1 cellular context compared by ENCODE assay signal in the genomic region with DNA sequence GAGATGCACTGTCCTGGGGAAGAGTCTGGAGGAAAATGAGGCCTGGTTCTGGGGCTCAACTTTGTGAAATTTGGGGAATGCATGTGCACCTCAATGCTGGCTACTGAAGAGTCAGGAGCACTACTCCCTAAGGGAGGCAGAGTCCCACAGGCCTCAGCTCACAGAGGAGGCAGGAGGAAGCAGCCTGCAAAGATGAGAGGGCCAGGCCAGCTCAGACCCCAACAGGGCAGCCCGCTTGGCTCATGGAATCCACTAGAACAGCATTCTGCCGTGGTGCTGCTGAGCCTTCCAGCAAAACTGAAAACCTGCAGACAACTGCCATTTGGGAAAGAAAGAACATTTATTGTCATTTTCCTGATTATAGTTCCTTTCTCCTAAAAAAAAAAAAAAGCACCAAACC.
TF ChIP-seq lines count a peak whose summit lies in the region.

No MANE protein-coding gene starts in this region.

TF ChIP-seq in IMR-90, 13 proteins besides CTCF, POLR2A, EP300 and RAD21:
- TF ChIP-seq RFX5 (IDR thresholded peaks at IDR 0.05; ENCODE audit: low read depth, low read length) (no peak), SMC3 (IDR thresholded peaks at IDR 0.05; ENCODE audit: low read depth, low read length) (no peak), NFE2L2 (IDR thresholded peaks at IDR 0.05; ENCODE audit: low read depth, low read length) (no peak), CHD1 (IDR thresholded peaks at IDR 0.05; ENCODE audit: low read depth, low read length) (no peak), BHLHE40 (IDR thresholded peaks at IDR 0.05; ENCODE audit: low read depth, low read length) (no peak), FOS (IDR thresholded peaks at IDR 0.05; ENCODE audit: low read depth, low read length) (no peak), MAZ (IDR thresholded peaks at IDR 0.05; ENCODE audit: borderline replicate concordance, low read depth, low read length) (no peak), RCOR1 (IDR thresholded peaks at IDR 0.05; ENCODE audit: insufficient replicate concordance, low read length) (no peak), MXI1 (IDR thresholded peaks at IDR 0.05; ENCODE audit: borderline replicate concordance, low read depth, low read length) (no peak), MAFK (IDR thresholded peaks at IDR 0.05; ENCODE audit: low read depth, low read length) (no peak), CEBPB (IDR thresholded peaks at IDR 0.05; ENCODE audit: low read depth, low read length) (no peak)
- TF ChIP-seq, protein P1, sequence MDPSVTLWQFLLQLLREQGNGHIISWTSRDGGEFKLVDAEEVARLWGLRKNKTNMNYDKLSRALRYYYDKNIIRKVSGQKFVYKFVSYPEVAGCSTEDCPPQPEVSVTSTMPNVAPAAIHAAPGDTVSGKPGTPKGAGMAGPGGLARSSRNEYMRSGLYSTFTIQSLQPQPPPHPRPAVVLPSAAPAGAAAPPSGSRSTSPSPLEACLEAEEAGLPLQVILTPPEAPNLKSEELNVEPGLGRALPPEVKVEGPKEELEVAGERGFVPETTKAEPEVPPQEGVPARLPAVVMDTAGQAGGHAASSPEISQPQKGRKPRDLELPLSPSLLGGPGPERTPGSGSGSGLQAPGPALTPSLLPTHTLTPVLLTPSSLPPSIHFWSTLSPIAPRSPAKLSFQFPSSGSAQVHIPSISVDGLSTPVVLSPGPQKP (IDR thresholded peaks at IDR 0.05; ENCODE audit: borderline replicate concordance, low read depth, low read length), result no peak
- TF ChIP-seq, protein P2, sequence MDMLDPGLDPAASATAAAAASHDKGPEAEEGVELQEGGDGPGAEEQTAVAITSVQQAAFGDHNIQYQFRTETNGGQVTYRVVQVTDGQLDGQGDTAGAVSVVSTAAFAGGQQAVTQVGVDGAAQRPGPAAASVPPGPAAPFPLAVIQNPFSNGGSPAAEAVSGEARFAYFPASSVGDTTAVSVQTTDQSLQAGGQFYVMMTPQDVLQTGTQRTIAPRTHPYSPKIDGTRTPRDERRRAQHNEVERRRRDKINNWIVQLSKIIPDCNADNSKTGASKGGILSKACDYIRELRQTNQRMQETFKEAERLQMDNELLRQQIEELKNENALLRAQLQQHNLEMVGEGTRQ (IDR thresholded peaks at IDR 0.05; ENCODE audit: low read depth, low read length), result no peak
